In genomic region chr7:97119747-97120146, GRCh38 we compare ENCODE assay signal across 19 cellular contexts. TPM values are rescaled to one million over a fixed set of nuclear protein-coding genes. Genes with fewer than 3 reads are reported as not detected.
DNase-seq lines count a peak whose midpoint lies in the region; ATAC-seq and TF ChIP-seq lines count a peak whose summit lies in the region.
"Had no signal": no experiment of that assay in that cellular context is flagged by ENCODE, and none has a peak within 500 bp of the region (broad histone marks: within the 10 kb centered on the region; RNA-seq: fewer than 3 reads in every experiment).

No MANE protein-coding gene starts in this region.

- no peaks in the 10 kb centered on the region for H3F3A ChIP-seq in OCI-LY1 (ENCODE audit: insufficient read depth, low read length)

- peaks cover 59% of the 10 kb centered on the region for H3K79me2 ChIP-seq in OCI-LY1 (ENCODE audit: insufficient read depth, low read length)

- H3K4me1 Mint-ChIP-seq in stimulated activated naive CD8-positive, alpha-beta T cell treated with anti-CD3 and anti-CD28 coated beads, Interleukin-15, Interleukin-2, amounts not matched to agents 100 ng/mL and 50 ng/mL, for 24 hours (ENCODE audit: low read depth): peaks cover 46% of the 10 kb centered on the region
- H3K4me1 Mint-ChIP-seq in central memory CD8-positive, alpha-beta T cell: peaks cover 46% of the 10 kb centered on the region
- H3K4me1 Mint-ChIP-seq in type B pancreatic cell (ENCODE audit: unreplicated experiment) (peaks cover 13% of the 10 kb centered on the region), T-helper 17 cell (peaks cover 29% of the 10 kb centered on the region)

- ATAC-seq in stimulated activated naive CD8-positive, alpha-beta T cell treated with anti-CD3 and anti-CD28 coated beads, Interleukin-15, Interleukin-2, amounts not matched to agents 100 U/mL and 50 U/mL, for 24 hours: no peak
- ATAC-seq in central memory CD8-positive, alpha-beta T cell (replicated peaks; ENCODE audit: extremely low read depth, poor library complexity, severe bottlenecking): no peak
- ATAC-seq in T-helper 17 cell: no peak
- ATAC-seq in GM18861 (IDR thresholded peaks at IDR 0.05; ENCODE audit: unreplicated experiment): no peak
- ATAC-seq: esophagus mucosa, pancreas had no signal

- no peaks in the 10 kb centered on the region for H4K20me1 ChIP-seq in OCI-LY1 (ENCODE audit: insufficient read depth, low read length)

- H3K4me3 ChIP-seq in OCI-LY1 (ENCODE audit: low read depth, low read length, poor library complexity, severe bottlenecking) (peak overlapping the region; percentile 91), tibial artery (no peak overlapping the region)
- H3K4me3 ChIP-seq: pancreas had no signal

- no peak overlapping the region for H2AFZ ChIP-seq in OCI-LY1 (ENCODE audit: low read length)

- no peak for TF ChIP-seq CTCF in OCI-LY1 (IDR thresholded peaks at IDR 0.05; ENCODE audit: low read length)
- no peak for TF ChIP-seq CTCF in type B pancreatic cell (conservative IDR thresholded peaks at IDR 0.05)
- no peak for TF ChIP-seq CTCF in tibial artery (IDR thresholded peaks at IDR 0.05)

- peaks cover 33% of the 10 kb centered on the region for H3K4me1 ChIP-seq in OCI-LY1 (ENCODE audit: insufficient read depth, low read length, severe bottlenecking)
- peaks cover 0 to 15% (median 7%) of the 10 kb centered on the region in 4 donors for H3K4me1 ChIP-seq in tibial artery

- no peaks in the 10 kb centered on the region for H3K9me2 ChIP-seq in OCI-LY1 (ENCODE audit: low read depth, low read length)

- peak overlapping the region; percentile 62 for H3K27ac Mint-ChIP-seq in stimulated activated naive CD8-positive, alpha-beta T cell treated with anti-CD3 and anti-CD28 coated beads, Interleukin-15, Interleukin-2, amounts not matched to agents 100 ng/mL and 50 ng/mL, for 24 hours
- no peak overlapping the region for H3K27ac Mint-ChIP-seq in central memory CD8-positive, alpha-beta T cell (ENCODE audit: low read depth)
- H3K27ac Mint-ChIP-seq in type B pancreatic cell (no peak overlapping the region), T-helper 17 cell (no peak overlapping the region)

- H3K9ac ChIP-seq in OCI-LY1 (ENCODE audit: low read length): peak overlapping the region; percentile 94; the same call in 1 of the 2 replicates

- peaks cover 27% of the 10 kb centered on the region for H3K36me3 ChIP-seq in OCI-LY1 (ENCODE audit: insufficient read depth, low read length)
- no peaks in the 10 kb centered on the region for H3K36me3 ChIP-seq in tibial artery
- H3K36me3 ChIP-seq: pancreas had no signal

- peak overlapping the region; percentile 97 for H3K4me3 Mint-ChIP-seq in stimulated activated naive CD8-positive, alpha-beta T cell treated with anti-CD3 and anti-CD28 coated beads, Interleukin-15, Interleukin-2, amounts not matched to agents 100 ng/mL and 50 ng/mL, for 24 hours
- peak overlapping the region; percentile 17 for H3K4me3 Mint-ChIP-seq in central memory CD8-positive, alpha-beta T cell
- peak overlapping the region; percentile 71 for H3K4me3 Mint-ChIP-seq in type B pancreatic cell
- H3K4me3 Mint-ChIP-seq in T-helper 17 cell: no peak overlapping the region

- H3K9me3 ChIP-seq in OCI-LY1 (ENCODE audit: low read length): peaks cover 8% of the 10 kb centered on the region; the same call in 1 of the 2 replicates
- peaks cover 3% of the 10 kb centered on the region for H3K9me3 ChIP-seq in T-helper 17 cell (ENCODE audit: control insufficient read depth, low read length, poor library complexity, severe bottlenecking)
- no peaks in the 10 kb centered on the region for H3K9me3 ChIP-seq in tibial artery
- H3K9me3 ChIP-seq: pancreas had no signal

- peaks cover 43% of the 10 kb centered on the region for H3K36me3 Mint-ChIP-seq in stimulated activated naive CD8-positive, alpha-beta T cell treated with anti-CD3 and anti-CD28 coated beads, Interleukin-15, Interleukin-2, amounts not matched to agents 100 ng/mL and 50 ng/mL, for 24 hours (ENCODE audit: low read depth)
- peaks cover 9% of the 10 kb centered on the region for H3K36me3 Mint-ChIP-seq in central memory CD8-positive, alpha-beta T cell (ENCODE audit: insufficient read depth)
- H3K36me3 Mint-ChIP-seq in type B pancreatic cell (peaks cover 4% of the 10 kb centered on the region), T-helper 17 cell (ENCODE audit: low read depth) (peaks cover 7% of the 10 kb centered on the region)

- intact Hi-C loops in tibial artery (cut with DNase I; ENCODE audit: low total_unique reads): no loop called here

- peak overlapping the region; percentile 73 for H3K4me2 ChIP-seq in OCI-LY1 (ENCODE audit: low read length)

- H3K27ac ChIP-seq in OCI-LY1 (ENCODE audit: low read depth, low read length, poor library complexity, severe bottlenecking) (no peak overlapping the region), tibial artery (no peak overlapping the region)
- H3K27ac ChIP-seq: GM23248, pancreas had no signal

- H3K9me3 Mint-ChIP-seq in stimulated activated naive CD8-positive, alpha-beta T cell treated with anti-CD3 and anti-CD28 coated beads, Interleukin-15, Interleukin-2, amounts not matched to agents 100 ng/mL and 50 ng/mL, for 24 hours: peaks cover 7% of the 10 kb centered on the region
- no peaks in the 10 kb centered on the region for H3K9me3 Mint-ChIP-seq in central memory CD8-positive, alpha-beta T cell
- no peaks in the 10 kb centered on the region for H3K9me3 Mint-ChIP-seq in type B pancreatic cell

- H3K27me3 ChIP-seq in OCI-LY1 (ENCODE audit: insufficient read depth, low read length) (no peaks in the 10 kb centered on the region), tibial artery (no peaks in the 10 kb centered on the region)
- H3K27me3 ChIP-seq: pancreas had no signal

- H3K27me3 Mint-ChIP-seq in stimulated activated naive CD8-positive, alpha-beta T cell treated with anti-CD3 and anti-CD28 coated beads, Interleukin-15, Interleukin-2, amounts not matched to agents 100 ng/mL and 50 ng/mL, for 24 hours: no peaks in the 10 kb centered on the region
- no peaks in the 10 kb centered on the region for H3K27me3 Mint-ChIP-seq in central memory CD8-positive, alpha-beta T cell
- H3K27me3 Mint-ChIP-seq in type B pancreatic cell (no peaks in the 10 kb centered on the region), T-helper 17 cell (no peaks in the 10 kb centered on the region)

- DNase-seq in stimulated activated naive CD8-positive, alpha-beta T cell treated with anti-CD3 and anti-CD28 coated beads, Interleukin-15, Interleukin-2, amounts not matched to agents 100 U/mL and 50 U/mL, for 24 hours: no peak
- no peak for DNase-seq in central memory CD8-positive, alpha-beta T cell (ENCODE audit: low spot score in 2 of 2)
- DNase-seq in type B pancreatic cell (ENCODE audit: extremely low spot score, unreplicated experiment): no peak
- no peak for DNase-seq in T-helper 17 cell
- no peak for DNase-seq in tibial artery
- DNase-seq: aorta; cortex of kidney; DMS79; GM23248; head of caudate nucleus; kidney; NCI-H1092 treated with DMSO at 0.1 percent for 48 hours; pancreas; small intestine; stimulated activated naive CD4-positive, alpha-beta T cell had no signal

RNA-seq across cellular contexts. Expression of gene SDHAF3, which starts 2.2 kb away (rescaled TPM):
- total RNA-seq in type B pancreatic cell (ENCODE audit: low replicate concordance): 18.3 and 18.4 TPM in 2 replicates
- 10 to 100 TPM in 1 of 2 donors, 1 to 10 TPM in 1; 7.0 to 10.8 TPM for total RNA-seq in T-helper 17 cell
